In the genomic region with DNA sequence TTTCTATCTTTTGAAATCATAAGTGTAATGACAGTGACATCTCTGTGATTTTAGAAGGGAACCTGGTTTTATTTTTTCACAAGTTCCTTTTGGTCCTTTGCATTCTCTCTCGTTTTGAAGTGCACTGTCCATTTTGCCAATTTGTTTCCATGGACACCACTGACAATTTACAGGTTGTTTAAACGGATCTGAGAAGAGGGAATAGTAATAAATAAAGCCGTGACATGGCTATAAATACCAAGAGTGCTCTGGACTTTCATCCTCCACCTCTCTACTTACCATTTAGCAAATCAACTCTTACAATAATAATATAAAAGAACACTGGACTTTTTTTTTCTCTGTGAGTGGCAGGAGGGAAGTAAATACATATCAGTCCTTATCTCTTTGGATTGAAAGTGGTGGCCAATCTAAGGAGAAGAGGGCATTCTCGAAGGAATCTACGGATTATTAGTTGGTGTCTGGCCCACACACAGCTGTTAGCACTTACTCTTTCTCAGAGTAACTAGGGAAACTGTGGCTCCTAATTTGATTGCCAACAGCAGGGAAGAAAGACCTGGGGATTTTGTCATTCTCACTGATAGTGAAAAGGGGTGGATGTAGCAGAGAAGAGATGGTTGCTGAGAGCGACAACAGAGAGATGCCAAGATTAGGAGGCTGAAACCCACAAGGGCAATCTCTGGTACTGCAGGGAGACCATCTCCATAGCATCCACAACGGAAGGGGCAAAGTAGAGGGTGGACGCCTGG, we compare ENCODE assay signal across 22 cellular contexts.
"Had no signal": no experiment of that assay in that cellular context is flagged by ENCODE, and none has a peak within 500 bp of the region (broad histone marks: within the 10 kb centered on the region; RNA-seq: fewer than 3 reads in every experiment).

No MANE protein-coding gene starts in this region.

- H3K4me3 Mint-ChIP-seq: activated naive CD4-positive, alpha-beta T cell treated with anti-CD3 and anti-CD28 coated beads, Interleukin-2, amount 10 ng/mL, durations not matched to agents 7 days and 5 days; activated naive CD8-positive, alpha-beta T cell treated with anti-CD3 and anti-CD28 coated beads, Interleukin-2, amount 50 U/mL, for 24 hours; naive thymus-derived CD8-positive, alpha-beta T cell; stimulated activated effector memory CD8-positive, alpha-beta T cell treated with anti-CD3 and anti-CD28 coated beads, Interleukin-12 subunit alpha, Interleukin-12 subunit beta, amount 100 ng/mL, for 72 hours; type B pancreatic cell had no signal

- H3K27me3 Mint-ChIP-seq: activated naive CD4-positive, alpha-beta T cell treated with anti-CD3 and anti-CD28 coated beads, Interleukin-2, amount 10 ng/mL, durations not matched to agents 7 days and 5 days; activated naive CD8-positive, alpha-beta T cell treated with anti-CD3 and anti-CD28 coated beads, Interleukin-2, amount 50 U/mL, for 24 hours; type B pancreatic cell had no signal

- H3K9me3 Mint-ChIP-seq: activated naive CD4-positive, alpha-beta T cell treated with anti-CD3 and anti-CD28 coated beads, Interleukin-2, amount 10 ng/mL, durations not matched to agents 7 days and 5 days; activated naive CD8-positive, alpha-beta T cell treated with anti-CD3 and anti-CD28 coated beads, Interleukin-2, amount 50 U/mL, for 24 hours; type B pancreatic cell had no signal

- H3K36me3 Mint-ChIP-seq: activated naive CD4-positive, alpha-beta T cell treated with anti-CD3 and anti-CD28 coated beads, Interleukin-2, amount 10 ng/mL, durations not matched to agents 7 days and 5 days; naive thymus-derived CD8-positive, alpha-beta T cell; stimulated activated effector memory CD8-positive, alpha-beta T cell treated with anti-CD3 and anti-CD28 coated beads, Interleukin-12 subunit alpha, Interleukin-12 subunit beta, amount 100 ng/mL, for 72 hours; type B pancreatic cell had no signal

- H3K27ac Mint-ChIP-seq: activated naive CD4-positive, alpha-beta T cell treated with anti-CD3 and anti-CD28 coated beads, Interleukin-2, amount 10 ng/mL, durations not matched to agents 7 days and 5 days; activated naive CD8-positive, alpha-beta T cell treated with anti-CD3 and anti-CD28 coated beads, Interleukin-2, amount 50 U/mL, for 24 hours; naive thymus-derived CD8-positive, alpha-beta T cell; stimulated activated effector memory CD8-positive, alpha-beta T cell treated with anti-CD3 and anti-CD28 coated beads, Interleukin-12 subunit alpha, Interleukin-12 subunit beta, amount 100 ng/mL, for 72 hours; type B pancreatic cell had no signal

- DNase-seq: activated CD4-positive, CD25-positive, alpha-beta regulatory T cell treated with anti-CD3 and anti-CD28 coated beads, Interleukin-2, amount 50 U/mL, for 72 hours; activated CD8-positive, alpha-beta memory T cell treated with anti-CD3 and anti-CD28 coated beads for 24 hours; activated CD8-positive, alpha-beta memory T cell treated with anti-CD3 and anti-CD28 coated beads, Interleukin-2, amount 50 U/mL, for 48 hours; activated effector memory CD4-positive, alpha-beta T cell treated with Interleukin-2 at 50 U/mL for 16 hours; activated naive CD4-positive, alpha-beta T cell treated with anti-CD3 and anti-CD28 coated beads, Interleukin-2, amount 10 ng/mL, durations not matched to agents 7 days and 5 days; activated naive CD8-positive, alpha-beta T cell treated with anti-CD3 and anti-CD28 coated beads, Interleukin-2, amount 50 U/mL, for 24 hours; activated T-cell treated with anti-CD3 and anti-CD28 coated beads, Interleukin-2, amount 50 U/mL, for 48 hours; aorta; brain microvascular endothelial cell; central memory CD4-positive, alpha-beta T cell; dorsolateral prefrontal cortex; head of caudate nucleus; naive thymus-derived CD8-positive, alpha-beta T cell; pancreas; right lobe of liver; small intestine; stimulated activated CD4-positive, alpha-beta T cell treated with anti-CD3 and anti-CD28 coated beads, Interleukin-4, amount 100 ng/mL, for 1 hour; stomach; T-helper 2 cell; testis had no signal

- ATAC-seq: activated naive CD8-positive, alpha-beta T cell treated with anti-CD3 and anti-CD28 coated beads, Interleukin-2, amount 50 U/mL, for 24 hours; naive thymus-derived CD8-positive, alpha-beta T cell; pancreas; right lobe of liver; stimulated activated effector memory CD8-positive, alpha-beta T cell treated with anti-CD3 and anti-CD28 coated beads, Interleukin-12 subunit alpha, Interleukin-12 subunit beta, amount 100 ng/mL, for 72 hours had no signal

- H3K4me1 Mint-ChIP-seq: activated naive CD4-positive, alpha-beta T cell treated with anti-CD3 and anti-CD28 coated beads, Interleukin-2, amount 10 ng/mL, durations not matched to agents 7 days and 5 days; activated naive CD8-positive, alpha-beta T cell treated with anti-CD3 and anti-CD28 coated beads, Interleukin-2, amount 50 U/mL, for 24 hours; naive thymus-derived CD8-positive, alpha-beta T cell; stimulated activated effector memory CD8-positive, alpha-beta T cell treated with anti-CD3 and anti-CD28 coated beads, Interleukin-12 subunit alpha, Interleukin-12 subunit beta, amount 100 ng/mL, for 72 hours had no signal
